In the genomic region with DNA sequence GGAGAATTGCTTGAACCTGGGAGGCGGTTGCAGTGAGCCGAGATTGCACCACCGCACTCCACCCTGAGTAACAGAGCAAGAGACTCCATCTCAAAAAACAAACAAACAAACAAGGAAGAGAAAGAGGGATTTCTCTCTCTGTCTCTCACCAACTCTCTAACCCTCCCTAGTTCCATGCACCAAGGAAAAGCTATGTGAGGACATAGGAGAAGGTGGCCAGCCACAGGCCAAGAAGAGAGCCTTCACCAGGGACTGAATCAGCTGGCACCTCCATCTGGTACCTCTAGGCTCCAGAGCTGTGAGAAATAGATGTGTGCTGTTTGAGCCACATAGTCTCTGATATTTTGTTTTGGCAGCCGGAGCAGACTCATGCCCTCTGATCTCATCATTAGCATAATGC, we compare ENCODE assay signal across 20 cellular contexts. TPM values are rescaled to one million over a fixed set of nuclear protein-coding genes. Genes with fewer than 3 reads are reported as not detected.
"Had no signal": no experiment of that assay in that cellular context is flagged by ENCODE, and none has a peak within 500 bp of the region (broad histone marks: within the 10 kb centered on the region; RNA-seq: fewer than 3 reads in every experiment).

No MANE protein-coding gene starts in this region.

- DNase-seq: cerebellar nuclear complex; colonic mucosa; dermis blood vessel endothelial cell; esophagus squamous epithelium; foreskin fibroblast; immature natural killer cell; left cardiac atrium; mesendoderm; naive thymus-derived CD4-positive, alpha-beta T cell; nephron progenitor cell; stimulated activated CD4-positive, alpha-beta T cell treated with anti-CD3 and anti-CD28 coated beads, Interleukin-2, amount 100 ng/mL, for 48 hours; testis had no signal

- H3K27ac ChIP-seq: colonic mucosa, esophagus squamous epithelium, gastroesophageal sphincter, neutrophil, right atrium auricular region, sigmoid colon, skin epidermis, testis, tibial nerve had no signal

- H3K4me1 ChIP-seq: colonic mucosa, gastroesophageal sphincter, sigmoid colon, tibial nerve had no signal

- H3K4me3 ChIP-seq: colonic mucosa, esophagus squamous epithelium, gastroesophageal sphincter, right atrium auricular region, sigmoid colon, skin epidermis, testis, tibial nerve had no signal

- H3K27me3 ChIP-seq: colonic mucosa, esophagus squamous epithelium, neutrophil, right atrium auricular region, sigmoid colon, testis, tibial nerve had no signal

- H3K36me3 ChIP-seq: colonic mucosa, esophagus squamous epithelium, gastroesophageal sphincter, neutrophil, right atrium auricular region, sigmoid colon, tibial nerve had no signal

- H3K9me3 ChIP-seq: colonic mucosa, esophagus squamous epithelium, gastroesophageal sphincter, neutrophil, right atrium auricular region, sigmoid colon, testis, tibial nerve had no signal

RNA-seq across cellular contexts. Expression of gene SLC52A3, which starts 56.2 kb away (rescaled TPM):
- total RNA-seq: dermis blood vessel endothelial cell; mononuclear cell; naive thymus-derived CD4-positive, alpha-beta T cell; osteoblast had no signal
- polyA plus RNA-seq: immature natural killer cell; naive thymus-derived CD4-positive, alpha-beta T cell had no signal
